ENCODE assay signal across 1 cellular context in the genomic region with DNA sequence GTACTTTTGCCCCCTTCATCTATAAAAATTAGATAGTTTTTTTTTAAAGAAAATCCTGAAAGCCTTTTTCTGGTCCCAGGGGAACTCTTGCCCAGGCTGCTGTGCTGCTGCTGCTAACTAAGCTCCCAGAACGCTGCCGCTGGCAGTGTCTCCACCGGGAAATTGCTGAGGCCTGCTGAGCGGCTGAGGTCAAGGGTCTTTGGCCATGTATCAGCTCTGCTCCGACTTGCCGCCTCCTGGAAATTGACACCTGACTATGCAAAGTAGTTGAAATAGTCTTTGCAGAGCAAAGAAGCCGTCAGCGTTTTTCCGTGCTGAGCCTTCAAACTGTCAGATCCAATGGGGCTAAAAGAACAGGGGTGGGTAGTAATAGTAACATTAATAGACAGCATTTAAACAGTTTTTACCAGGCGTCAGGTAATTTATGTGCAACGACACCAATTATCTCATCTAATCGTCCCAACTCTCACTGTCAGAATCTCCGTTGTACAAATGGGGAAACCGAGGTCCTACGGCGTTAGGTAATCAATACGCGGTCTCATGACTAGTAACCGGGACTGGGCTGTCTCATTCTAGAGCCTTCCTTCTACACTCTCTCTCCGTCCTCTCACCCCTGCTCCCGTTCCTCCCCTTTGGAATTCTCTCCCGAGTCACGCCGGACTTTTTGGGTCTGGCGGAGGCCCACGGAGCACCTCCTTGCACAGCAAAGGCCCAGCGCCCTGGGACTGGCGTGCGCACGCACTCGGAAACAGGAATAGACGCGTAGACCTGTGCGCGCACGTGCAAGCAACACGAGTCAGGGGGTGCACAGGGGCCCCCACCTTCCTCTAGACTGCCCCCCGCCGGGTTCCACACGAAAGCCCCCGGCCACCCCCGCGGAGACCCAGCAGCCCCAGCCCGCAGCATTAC.
TF ChIP-seq lines count a peak whose summit lies in the region.

No MANE protein-coding gene starts in this region.

TF ChIP-seq in H1, 55 proteins besides CTCF, POLR2A, EP300 and RAD21 (continued from another document):
- TF ChIP-seq, protein P1, sequence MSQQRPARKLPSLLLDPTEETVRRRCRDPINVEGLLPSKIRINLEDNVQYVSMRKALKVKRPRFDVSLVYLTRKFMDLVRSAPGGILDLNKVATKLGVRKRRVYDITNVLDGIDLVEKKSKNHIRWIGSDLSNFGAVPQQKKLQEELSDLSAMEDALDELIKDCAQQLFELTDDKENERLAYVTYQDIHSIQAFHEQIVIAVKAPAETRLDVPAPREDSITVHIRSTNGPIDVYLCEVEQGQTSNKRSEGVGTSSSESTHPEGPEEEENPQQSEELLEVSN (IDR thresholded peaks at IDR 0.05) = no peak
- TF ChIP-seq ASH2L (IDR thresholded peaks at IDR 0.05; ENCODE audit: low read length) (peak; percentile 90), EZH2 (IDR thresholded peaks at IDR 0.05; ENCODE audit: low read depth, low read length, severe bottlenecking) (no peak), SIRT6 (IDR thresholded peaks at IDR 0.05; ENCODE audit: low read length) (no peak), POLR2AphosphoS5 (IDR thresholded peaks at IDR 0.05; ENCODE audit: low read depth, low read length) (no peak), CEBPB (IDR thresholded peaks at IDR 0.05; ENCODE audit: low read depth, low read length) (no peak), SRF (IDR thresholded peaks at IDR 0.05; ENCODE audit: low read depth, low read length) (no peak)
- TF ChIP-seq, protein P2, sequence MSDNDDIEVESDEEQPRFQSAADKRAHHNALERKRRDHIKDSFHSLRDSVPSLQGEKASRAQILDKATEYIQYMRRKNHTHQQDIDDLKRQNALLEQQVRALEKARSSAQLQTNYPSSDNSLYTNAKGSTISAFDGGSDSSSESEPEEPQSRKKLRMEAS (IDR thresholded peaks at IDR 0.05) = peak; percentile 78
- TF ChIP-seq, protein P3, sequence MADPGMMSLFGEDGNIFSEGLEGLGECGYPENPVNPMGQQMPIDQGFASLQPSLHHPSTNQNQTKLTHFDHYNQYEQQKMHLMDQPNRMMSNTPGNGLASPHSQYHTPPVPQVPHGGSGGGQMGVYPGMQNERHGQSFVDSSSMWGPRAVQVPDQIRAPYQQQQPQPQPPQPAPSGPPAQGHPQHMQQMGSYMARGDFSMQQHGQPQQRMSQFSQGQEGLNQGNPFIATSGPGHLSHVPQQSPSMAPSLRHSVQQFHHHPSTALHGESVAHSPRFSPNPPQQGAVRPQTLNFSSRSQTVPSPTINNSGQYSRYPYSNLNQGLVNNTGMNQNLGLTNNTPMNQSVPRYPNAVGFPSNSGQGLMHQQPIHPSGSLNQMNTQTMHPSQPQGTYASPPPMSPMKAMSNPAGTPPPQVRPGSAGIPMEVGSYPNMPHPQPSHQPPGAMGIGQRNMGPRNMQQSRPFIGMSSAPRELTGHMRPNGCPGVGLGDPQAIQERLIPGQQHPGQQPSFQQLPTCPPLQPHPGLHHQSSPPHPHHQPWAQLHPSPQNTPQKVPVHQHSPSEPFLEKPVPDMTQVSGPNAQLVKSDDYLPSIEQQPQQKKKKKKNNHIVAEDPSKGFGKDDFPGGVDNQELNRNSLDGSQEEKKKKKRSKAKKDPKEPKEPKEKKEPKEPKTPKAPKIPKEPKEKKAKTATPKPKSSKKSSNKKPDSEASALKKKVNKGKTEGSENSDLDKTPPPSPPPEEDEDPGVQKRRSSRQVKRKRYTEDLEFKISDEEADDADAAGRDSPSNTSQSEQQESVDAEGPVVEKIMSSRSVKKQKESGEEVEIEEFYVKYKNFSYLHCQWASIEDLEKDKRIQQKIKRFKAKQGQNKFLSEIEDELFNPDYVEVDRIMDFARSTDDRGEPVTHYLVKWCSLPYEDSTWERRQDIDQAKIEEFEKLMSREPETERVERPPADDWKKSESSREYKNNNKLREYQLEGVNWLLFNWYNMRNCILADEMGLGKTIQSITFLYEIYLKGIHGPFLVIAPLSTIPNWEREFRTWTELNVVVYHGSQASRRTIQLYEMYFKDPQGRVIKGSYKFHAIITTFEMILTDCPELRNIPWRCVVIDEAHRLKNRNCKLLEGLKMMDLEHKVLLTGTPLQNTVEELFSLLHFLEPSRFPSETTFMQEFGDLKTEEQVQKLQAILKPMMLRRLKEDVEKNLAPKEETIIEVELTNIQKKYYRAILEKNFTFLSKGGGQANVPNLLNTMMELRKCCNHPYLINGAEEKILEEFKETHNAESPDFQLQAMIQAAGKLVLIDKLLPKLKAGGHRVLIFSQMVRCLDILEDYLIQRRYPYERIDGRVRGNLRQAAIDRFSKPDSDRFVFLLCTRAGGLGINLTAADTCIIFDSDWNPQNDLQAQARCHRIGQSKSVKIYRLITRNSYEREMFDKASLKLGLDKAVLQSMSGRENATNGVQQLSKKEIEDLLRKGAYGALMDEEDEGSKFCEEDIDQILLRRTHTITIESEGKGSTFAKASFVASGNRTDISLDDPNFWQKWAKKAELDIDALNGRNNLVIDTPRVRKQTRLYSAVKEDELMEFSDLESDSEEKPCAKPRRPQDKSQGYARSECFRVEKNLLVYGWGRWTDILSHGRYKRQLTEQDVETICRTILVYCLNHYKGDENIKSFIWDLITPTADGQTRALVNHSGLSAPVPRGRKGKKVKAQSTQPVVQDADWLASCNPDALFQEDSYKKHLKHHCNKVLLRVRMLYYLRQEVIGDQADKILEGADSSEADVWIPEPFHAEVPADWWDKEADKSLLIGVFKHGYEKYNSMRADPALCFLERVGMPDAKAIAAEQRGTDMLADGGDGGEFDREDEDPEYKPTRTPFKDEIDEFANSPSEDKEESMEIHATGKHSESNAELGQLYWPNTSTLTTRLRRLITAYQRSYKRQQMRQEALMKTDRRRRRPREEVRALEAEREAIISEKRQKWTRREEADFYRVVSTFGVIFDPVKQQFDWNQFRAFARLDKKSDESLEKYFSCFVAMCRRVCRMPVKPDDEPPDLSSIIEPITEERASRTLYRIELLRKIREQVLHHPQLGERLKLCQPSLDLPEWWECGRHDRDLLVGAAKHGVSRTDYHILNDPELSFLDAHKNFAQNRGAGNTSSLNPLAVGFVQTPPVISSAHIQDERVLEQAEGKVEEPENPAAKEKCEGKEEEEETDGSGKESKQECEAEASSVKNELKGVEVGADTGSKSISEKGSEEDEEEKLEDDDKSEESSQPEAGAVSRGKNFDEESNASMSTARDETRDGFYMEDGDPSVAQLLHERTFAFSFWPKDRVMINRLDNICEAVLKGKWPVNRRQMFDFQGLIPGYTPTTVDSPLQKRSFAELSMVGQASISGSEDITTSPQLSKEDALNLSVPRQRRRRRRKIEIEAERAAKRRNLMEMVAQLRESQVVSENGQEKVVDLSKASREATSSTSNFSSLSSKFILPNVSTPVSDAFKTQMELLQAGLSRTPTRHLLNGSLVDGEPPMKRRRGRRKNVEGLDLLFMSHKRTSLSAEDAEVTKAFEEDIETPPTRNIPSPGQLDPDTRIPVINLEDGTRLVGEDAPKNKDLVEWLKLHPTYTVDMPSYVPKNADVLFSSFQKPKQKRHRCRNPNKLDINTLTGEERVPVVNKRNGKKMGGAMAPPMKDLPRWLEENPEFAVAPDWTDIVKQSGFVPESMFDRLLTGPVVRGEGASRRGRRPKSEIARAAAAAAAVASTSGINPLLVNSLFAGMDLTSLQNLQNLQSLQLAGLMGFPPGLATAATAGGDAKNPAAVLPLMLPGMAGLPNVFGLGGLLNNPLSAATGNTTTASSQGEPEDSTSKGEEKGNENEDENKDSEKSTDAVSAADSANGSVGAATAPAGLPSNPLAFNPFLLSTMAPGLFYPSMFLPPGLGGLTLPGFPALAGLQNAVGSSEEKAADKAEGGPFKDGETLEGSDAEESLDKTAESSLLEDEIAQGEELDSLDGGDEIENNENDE (IDR thresholded peaks at IDR 0.05; ENCODE audit: insufficient replicate concordance, low read length) = no peak
